ENCODE assay signal across 16 cellular contexts in the genomic region with DNA sequence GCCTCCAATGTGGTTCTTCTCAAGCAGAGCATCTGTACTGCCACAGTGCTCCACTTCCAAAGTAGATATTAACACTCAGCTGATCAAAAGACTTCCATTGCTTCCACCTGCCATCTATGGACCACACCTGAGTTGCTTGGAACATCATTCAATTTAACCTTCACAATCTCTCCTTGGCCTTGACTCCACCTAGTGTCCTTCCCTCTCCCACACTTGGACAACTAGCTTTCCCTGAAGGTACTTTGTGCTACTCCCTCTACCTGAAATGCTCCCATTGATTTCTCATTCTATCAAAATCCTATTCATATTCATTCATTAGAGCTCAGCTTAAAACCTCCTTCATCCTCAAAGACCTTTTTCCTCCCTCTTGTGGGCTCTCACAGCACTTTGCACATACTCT. TPM values are rescaled to one million over a fixed set of nuclear protein-coding genes. Genes with fewer than 3 reads are reported as not detected.
A peak's percentile ranks its signal among the peaks of the same experiment; 100 is the strongest.
DNase-seq lines count a peak whose midpoint lies in the region; ATAC-seq, FAIRE-seq and TF ChIP-seq lines count a peak whose summit lies in the region.
"Had no signal": no experiment of that assay in that cellular context is flagged by ENCODE, and none has a peak within 500 bp of the region (broad histone marks: within the 10 kb centered on the region; RNA-seq: fewer than 3 reads in every experiment).

No MANE protein-coding gene starts in this region.

- TF ChIP-seq CTCF in HFF-Myc (IDR thresholded peaks at IDR 0.05; ENCODE audit: low read depth, low read length, missing control alignments) = peak; percentile 10
- TF ChIP-seq CTCF in MCF 10A (IDR thresholded peaks at IDR 0.05; ENCODE audit: unreplicated experiment) = no peak
- TF ChIP-seq CTCF in HepG2 (CRISPR knock-in tag; IDR thresholded peaks at IDR 0.05) = peak; percentile 61
- TF ChIP-seq CTCF in WERI-Rb-1 (IDR thresholded peaks at IDR 0.05; ENCODE audit: low read depth, low read length) = no peak

- no peak overlapping the region for H2AFZ ChIP-seq in HepG2 (ENCODE audit: low read length)

- H3K27ac ChIP-seq in HepG2 (ENCODE audit: extremely low read length, insufficient read depth, low read length) (no peak overlapping the region), WERI-Rb-1 (no peak overlapping the region)

- peaks cover 52% of the 10 kb centered on the region for H3K4me1 ChIP-seq in HepG2 (ENCODE audit: insufficient read depth, low read length)

- TF ChIP-seq POLR2A in HepG2 (IDR thresholded peaks at IDR 0.05; ENCODE audit: insufficient read depth in 1 of 2, low read depth in 2 of 2, low read length in 2 of 2) = no peak

- intact Hi-C loops in MCF 10A (cut with micrococcal nuclease) = loop anchor here (5.0 kb wide), 2 partner anchors 46 to 116 kb away; no protein-coding TSS in a partner anchor
- intact Hi-C loops in HepG2 (cut with micrococcal nuclease; ENCODE audit: unreplicated experiment) = loop anchor here (1.0 to 2.0 kb wide), 3 partner anchors 18 to 117 kb away; a partner anchor contains a TSS
- intact Hi-C loops in sciatic nerve (cut with DNase I) = no loop called here

- BruUV-seq in MCF 10A (replicated peaks; lab: Mats Ljungman, UMichigan) (no TSS peak), HepG2 (replicated peaks; lab: Mats Ljungman, UMichigan) (no TSS peak)

- no peak overlapping the region for H3K9ac ChIP-seq in HepG2 (ENCODE audit: insufficient read depth, low read depth, low read length)

- no peak for TF ChIP-seq EP300 in HepG2 (IDR thresholded peaks at IDR 0.05; ENCODE audit: low read depth in 2 of 2, low read length in 2 of 2)
- TF ChIP-seq EP300 in HepG2 (CRISPR knock-in tag; IDR thresholded peaks at IDR 0.05; ENCODE audit: borderline replicate concordance) = no peak

- CTCF ChIA-PET in MCF 10A (lab: Yijun Ruan, JAX) = interaction anchor here (0.5 to 1.8 kb wide), 13 partner anchors 10 to 149 kb away, joined by 3 to 15 read pairs (median 3); no protein-coding TSS in a partner anchor
- CTCF ChIA-PET in HepG2 (lab: Yijun Ruan, JAX; ENCODE audit: low intra/inter-chr PET ratio, low total read pairs) = interaction anchor here (1.1 to 1.7 kb wide), 2 partner anchors 46 to 116 kb away, joined by 4 to 9 read pairs; no protein-coding TSS in a partner anchor

- no peaks in the 10 kb centered on the region for H3K9me3 Mint-ChIP-seq in MCF 10A (ENCODE audit: unreplicated experiment)
- H3K9me3 Mint-ChIP-seq: activated CD4-positive, alpha-beta T cell treated with anti-CD3 and anti-CD28 coated beads, Interleukin-2, amount 10 ng/mL, durations not matched to agents 7 days and 5 days; activated T-helper 1 cell treated with anti-CD3 and anti-CD28 coated beads, Interleukin-12 subunit alpha, Interleukin-12 subunit beta, Interleukin-2, Interleukin-4 antibody, amounts not matched to agents 30 ng/mL and 10 ng/mL and 1 ng/mL, durations not matched to agents 14 hours and 24 hours and 36 hours; T-helper 2 cell treated with Interferon-gamma antibody and Interleukin-4, amounts not matched to agents 5 μg/mL and 100 μg/mL, for 36 hours had no signal

- H3K27me3 ChIP-seq in HepG2 (ENCODE audit: control insufficient read depth in 1 of 2, insufficient read depth in 2 of 2, low read length in 2 of 2) = no peaks in the 10 kb centered on the region
- no peaks in the 10 kb centered on the region for H3K27me3 ChIP-seq in WERI-Rb-1 (ENCODE audit: insufficient read depth, low read depth, severe bottlenecking)
- H3K27me3 ChIP-seq: gastroesophageal sphincter had no signal

- in situ Hi-C loops in HepG2 (cut with HindIII; ENCODE audit: extremely low pct_ligation_motif_present, low pct_unique_long_range_greater_than_20kb) = loop anchor here (5.0 kb wide), 2 partner anchors 46 to 49 kb away; no protein-coding TSS in a partner anchor

- no peaks in the 10 kb centered on the region for H3K27me3 Mint-ChIP-seq in MCF 10A (ENCODE audit: insufficient read depth, unreplicated experiment)

- 0 out of 2 replicates have a peak, but pooled peaks have one; percentile 23 for TF ChIP-seq RAD21 in HepG2 (CRISPR knock-in tag; IDR thresholded peaks at IDR 0.05)

- H3K79me2 ChIP-seq in HepG2 (ENCODE audit: insufficient read depth, low read length) = no peaks in the 10 kb centered on the region

- peak; percentile 17 for DNase-seq in COR-L47 (lab: John Stamatoyannopoulos, UW)
- DNase-seq in HFF-Myc (ENCODE audit: extremely low read depth, low read depth) = no peak
- peak; percentile 54 for DNase-seq in MCF 10A (ENCODE audit: unreplicated experiment)
- peak; percentile 58 for DNase-seq in HepG2 (ENCODE audit: low spot score)
- DNase-seq in sciatic nerve (ENCODE audit: low spot score) = no peak
- DNase-seq in GOT3 (lab: John Stamatoyannopoulos, UW) = no peak
- DNase-seq in WERI-Rb-1 = no peak
- DNase-seq: activated CD4-positive, alpha-beta T cell treated with anti-CD3 and anti-CD28 coated beads, Interleukin-2, amount 10 ng/mL, durations not matched to agents 7 days and 5 days; amniotic stem cell had no signal

- H3K4me2 ChIP-seq in HepG2 (ENCODE audit: low read depth, low read length) = no peak overlapping the region

- peak overlapping the region; percentile 24 for H3K27ac Mint-ChIP-seq in MCF 10A (ENCODE audit: low read depth, unreplicated experiment)
- H3K27ac Mint-ChIP-seq: activated CD4-positive, alpha-beta T cell treated with anti-CD3 and anti-CD28 coated beads, Interleukin-2, amount 10 ng/mL, durations not matched to agents 7 days and 5 days; activated T-helper 1 cell treated with anti-CD3 and anti-CD28 coated beads, Interleukin-12 subunit alpha, Interleukin-12 subunit beta, Interleukin-2, Interleukin-4 antibody, amounts not matched to agents 30 ng/mL and 10 ng/mL and 1 ng/mL, durations not matched to agents 14 hours and 24 hours and 36 hours; T-helper 2 cell treated with Interferon-gamma antibody and Interleukin-4, amounts not matched to agents 5 μg/mL and 100 μg/mL, for 36 hours had no signal

- H4K20me1 ChIP-seq in HepG2 (ENCODE audit: insufficient read depth, low read length) = no peaks in the 10 kb centered on the region

- H3K4me3 ChIP-seq in HFF-Myc (replicated peaks; ENCODE audit: low read depth, low read length) (no peak overlapping the region), HepG2 (replicated peaks in 1 of 3; ENCODE audit: insufficient read depth in 1 of 3, low read depth in 2 of 3, low read length in 3 of 3) (no peak overlapping the region), WERI-Rb-1 (ENCODE audit: low read depth, low read length) (no peak overlapping the region)
- H3K4me3 ChIP-seq: gastroesophageal sphincter had no signal

- ATAC-seq in HepG2 (peak; percentile 46), sciatic nerve (no peak), GM19395 (IDR thresholded peaks at IDR 0.05; ENCODE audit: unreplicated experiment) (no peak)

- no peak overlapping the region for H3K4me3 Mint-ChIP-seq in MCF 10A (ENCODE audit: unreplicated experiment)
- H3K4me3 Mint-ChIP-seq: activated CD4-positive, alpha-beta T cell treated with anti-CD3 and anti-CD28 coated beads, Interleukin-2, amount 10 ng/mL, durations not matched to agents 7 days and 5 days; activated T-helper 1 cell treated with anti-CD3 and anti-CD28 coated beads, Interleukin-12 subunit alpha, Interleukin-12 subunit beta, Interleukin-2, Interleukin-4 antibody, amounts not matched to agents 30 ng/mL and 10 ng/mL and 1 ng/mL, durations not matched to agents 14 hours and 24 hours and 36 hours; T-helper 2 cell treated with Interferon-gamma antibody and Interleukin-4, amounts not matched to agents 5 μg/mL and 100 μg/mL, for 36 hours had no signal

- peaks cover 17% of the 10 kb centered on the region for H3K4me1 Mint-ChIP-seq in MCF 10A (ENCODE audit: insufficient read depth, unreplicated experiment)
- H3K4me1 Mint-ChIP-seq: activated CD4-positive, alpha-beta T cell treated with anti-CD3 and anti-CD28 coated beads, Interleukin-2, amount 10 ng/mL, durations not matched to agents 7 days and 5 days had no signal

- POLR2A ChIA-PET in MCF 10A (lab: Yijun Ruan, JAX) = interaction anchor here (0.6 to 5.1 kb wide), 9 partner anchors 11 to 117 kb away, joined by 3 to 44 read pairs (median 7); a partner anchor contains a TSS
- POLR2A ChIA-PET in HepG2 (lab: Yijun Ruan, JAX) = interaction anchor here (0.7 to 1.9 kb wide), 5 partner anchors 12 to 48 kb away, joined by 3 to 11 read pairs (median 6); no protein-coding TSS in a partner anchor

- H3K36me3 Mint-ChIP-seq in MCF 10A (ENCODE audit: insufficient read depth, unreplicated experiment) = no peaks in the 10 kb centered on the region

- H3K36me3 ChIP-seq in HepG2 (replicated peaks in 1 of 2; ENCODE audit: control insufficient read depth in 1 of 2, insufficient read depth in 2 of 2, low read length in 2 of 2) (no peaks in the 10 kb centered on the region), WERI-Rb-1 (no peaks in the 10 kb centered on the region)
- H3K36me3 ChIP-seq: gastroesophageal sphincter had no signal

- H3K9me3 ChIP-seq in HepG2 (ENCODE audit: low read length) = no peaks in the 10 kb centered on the region
- H3K9me3 ChIP-seq in WERI-Rb-1 (ENCODE audit: severe bottlenecking) = no peaks in the 10 kb centered on the region
- H3K9me3 ChIP-seq: gastroesophageal sphincter had no signal

- peak; percentile 57 for FAIRE-seq in HepG2 (lab: Jason Lieb, UNC)
- FAIRE-seq: GM18507, H54, islet of Langerhans had no signal

RNA-seq across cellular contexts. Expression of a gene that starts 48.7 kb away (rescaled TPM):
- total RNA-seq in MCF 10A (2022) (25.6 and 35.3 TPM in 2 replicates), HepG2 (2016; rRNA removed; fragmentation: Illumina TruSeq; extraction: Trizol) (22.5 and 24.7 TPM in 2 replicates), sciatic nerve (30.9 TPM)
- total RNA-seq in HepG2 (2016; cell fraction: cytosol; rRNA removed; fragmentation: Illumina TruSeq; extraction: Trizol; ENCODE audit: low read depth) = 2.8 and 3.4 TPM in 2 replicates
- 23.3 TPM in 2 replicates for total RNA-seq in HepG2 (2016; cell fraction: insoluble cytoplasmic fraction; rRNA removed; fragmentation: Illumina TruSeq; extraction: Trizol)
- 18.1 and 21.3 TPM in 2 replicates for total RNA-seq in HepG2 (2016; cell fraction: membrane; rRNA removed; fragmentation: Illumina TruSeq; extraction: Trizol)
- 15.8 TPM in 2 replicates for total RNA-seq in HepG2 (2016; cell fraction: nucleus; rRNA removed; fragmentation: Illumina TruSeq; extraction: Trizol)
- polyA plus RNA-seq in HepG2 (2011; rRNA removed) = 21.2 and 21.4 TPM in 2 replicates
- polyA plus RNA-seq in HepG2 (2011; cell fraction: cytosol; rRNA removed) = 16.7 and 19.2 TPM in 2 replicates
- 9.7 and 10.8 TPM in 2 replicates for polyA plus RNA-seq in HepG2 (2011; cell fraction: nucleus; rRNA removed)
- 35.4 and 36.3 TPM in 2 replicates for polyA plus RNA-seq in HepG2 (2012)
- polyA plus RNA-seq in HepG2 (2016; cell fraction: cytosol; fragmentation: Illumina TruSeq; extraction: Trizol; ENCODE audit: low read depth) = 2.6 and 2.8 TPM in 2 replicates
- 30.8 and 30.9 TPM in 2 replicates for polyA plus RNA-seq in HepG2 (2016; cell fraction: insoluble cytoplasmic fraction; fragmentation: Illumina TruSeq; extraction: Trizol; ENCODE audit: low read depth)
- polyA plus RNA-seq in HepG2 (2016; cell fraction: membrane; fragmentation: Illumina TruSeq; extraction: Trizol; ENCODE audit: low read depth) = 12.6 and 14.5 TPM in 2 replicates
- 25.4 and 26.3 TPM in 2 replicates for polyA plus RNA-seq in HepG2 (2016; cell fraction: nucleus; fragmentation: Illumina TruSeq; extraction: Trizol; ENCODE audit: insufficient read depth, low read depth)
- 8.3 and 28.5 TPM in 2 replicates for polyA minus RNA-seq in HepG2 (2011; rRNA and poly(A)+ RNA removed; ENCODE audit: low replicate concordance)
- polyA minus RNA-seq in HepG2 (2011; cell fraction: cytosol; rRNA and poly(A)+ RNA removed) = 31.9 and 34.1 TPM in 2 replicates
- 15.5 and 17.7 TPM in 2 replicates for polyA minus RNA-seq in HepG2 (2011; cell fraction: nucleus; rRNA and poly(A)+ RNA removed)

RNA-seq across cellular contexts. Expression of a gene that starts 49.1 kb away (rescaled TPM):
- total RNA-seq in MCF 10A (2022) (78.9 and 105 TPM in 2 replicates), HepG2 (2016; rRNA removed; fragmentation: Illumina TruSeq; extraction: Trizol) (67.5 and 99.8 TPM in 2 replicates), sciatic nerve (135 TPM)
- 127 and 147 TPM in 2 replicates for total RNA-seq in HepG2 (2016; cell fraction: cytosol; rRNA removed; fragmentation: Illumina TruSeq; extraction: Trizol; ENCODE audit: low read depth)
- total RNA-seq in HepG2 (2016; cell fraction: insoluble cytoplasmic fraction; rRNA removed; fragmentation: Illumina TruSeq; extraction: Trizol) = 68.9 and 96.4 TPM in 2 replicates
- total RNA-seq in HepG2 (2016; cell fraction: membrane; rRNA removed; fragmentation: Illumina TruSeq; extraction: Trizol) = 82.3 and 91.0 TPM in 2 replicates
- total RNA-seq in HepG2 (2016; cell fraction: nucleus; rRNA removed; fragmentation: Illumina TruSeq; extraction: Trizol) = 59.8 and 61.0 TPM in 2 replicates
- 40.3 and 45.8 TPM in 2 replicates for polyA plus RNA-seq in HepG2 (2011; rRNA removed)
- 21.7 and 32.6 TPM in 2 replicates for polyA plus RNA-seq in HepG2 (2011; cell fraction: cytosol; rRNA removed)
- polyA plus RNA-seq in HepG2 (2011; cell fraction: nucleus; rRNA removed) = 33.2 and 41.7 TPM in 2 replicates
- 73.2 and 109 TPM in 2 replicates for polyA plus RNA-seq in HepG2 (2012)
- polyA plus RNA-seq in HepG2 (2016; cell fraction: cytosol; fragmentation: Illumina TruSeq; extraction: Trizol; ENCODE audit: low read depth) = 13.9 and 14.1 TPM in 2 replicates
- polyA plus RNA-seq in HepG2 (2016; cell fraction: insoluble cytoplasmic fraction; fragmentation: Illumina TruSeq; extraction: Trizol; ENCODE audit: low read depth) = 101 and 102 TPM in 2 replicates
- 27.0 and 27.3 TPM in 2 replicates for polyA plus RNA-seq in HepG2 (2016; cell fraction: membrane; fragmentation: Illumina TruSeq; extraction: Trizol; ENCODE audit: low read depth)
- 55.0 TPM in 2 replicates for polyA plus RNA-seq in HepG2 (2016; cell fraction: nucleus; fragmentation: Illumina TruSeq; extraction: Trizol; ENCODE audit: insufficient read depth, low read depth)
- 19.0 and 33.7 TPM in 2 replicates for polyA minus RNA-seq in HepG2 (2011; rRNA and poly(A)+ RNA removed; ENCODE audit: low replicate concordance)
- polyA minus RNA-seq in HepG2 (2011; cell fraction: cytosol; rRNA and poly(A)+ RNA removed) = 67.6 and 75.0 TPM in 2 replicates
- polyA minus RNA-seq in HepG2 (2011; cell fraction: nucleus; rRNA and poly(A)+ RNA removed) = 90.5 and 106 TPM in 2 replicates

Comparison
In these comparisons a context has a peak if more than half of its experiments do, and no peak if none do; other contexts are left out.
1. DNase-seq: peak in COR-L47 (single experiment), MCF 10A (single experiment) and HepG2 (single experiment); none in HFF-Myc (single experiment), sciatic nerve (single experiment), GOT3 (single experiment) and WERI-Rb-1 (single experiment).
2. CTCF ChIP-seq: peak in HFF-Myc (single experiment) and HepG2 (single experiment); none in MCF 10A (single experiment) and WERI-Rb-1 (single experiment).